Comparison of ENCODE assay signal across 8 cellular contexts in the genomic region with DNA sequence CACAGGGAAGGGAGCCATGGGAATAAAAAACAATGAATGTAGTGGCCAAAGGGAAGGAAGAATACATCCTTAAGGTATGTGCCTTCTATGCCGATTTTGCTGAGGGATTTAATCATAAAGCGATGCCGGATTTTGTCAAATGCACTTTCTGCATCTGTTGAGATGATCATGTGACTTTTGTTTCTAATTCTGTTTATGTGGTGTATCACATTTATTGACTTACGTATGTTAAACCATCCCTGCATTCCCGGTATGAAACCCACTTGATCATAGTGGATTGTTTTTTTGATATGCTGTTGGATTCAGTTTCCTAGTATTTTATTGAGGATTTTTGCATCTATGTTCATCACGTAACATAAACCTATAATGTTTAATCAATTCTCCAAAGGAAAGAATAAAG.
"Had no signal": no experiment of that assay in that cellular context is flagged by ENCODE, and none has a peak within 500 bp of the region (broad histone marks: within the 10 kb centered on the region; RNA-seq: fewer than 3 reads in every experiment).

No MANE protein-coding gene starts in this region.

- DNase-seq: GDM1, GF-D8 had no signal

- ATAC-seq: GM12878 had no signal

- FAIRE-seq: G401.6, GM12878, GM12891, GM12892, GM18507, GM19239 had no signal

- H3K4me3 ChIP-seq: GM12878 had no signal
